In the genomic region with DNA sequence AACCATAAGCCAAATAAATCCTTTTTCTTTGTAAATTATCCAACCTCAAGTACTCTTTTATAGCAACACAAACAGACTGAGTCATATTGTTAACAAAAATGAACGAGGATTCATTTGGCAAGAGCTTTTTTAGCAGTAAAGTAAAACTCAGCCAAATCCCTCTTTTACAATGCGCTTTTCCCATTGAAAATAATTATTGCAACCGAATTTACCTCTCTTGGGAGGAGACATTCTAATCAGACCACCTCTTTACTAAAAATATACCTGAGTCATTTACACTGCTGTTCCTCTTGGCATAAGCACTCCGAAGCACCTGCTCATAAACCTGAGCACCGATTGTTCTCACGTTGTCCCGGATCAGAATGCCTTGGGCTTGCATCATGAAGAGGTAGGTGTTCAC, we compare ENCODE assay signal across 15 cellular contexts. TPM values are rescaled to one million over a fixed set of nuclear protein-coding genes. Genes with fewer than 3 reads are reported as not detected.
DNase-seq lines count a peak whose midpoint lies in the region; ATAC-seq and TF ChIP-seq lines count a peak whose summit lies in the region.
"Had no signal": no experiment of that assay in that cellular context is flagged by ENCODE, and none has a peak within 500 bp of the region (broad histone marks: within the 10 kb centered on the region; RNA-seq: fewer than 3 reads in every experiment).

No MANE protein-coding gene starts in this region.

- intact Hi-C loops in ovary (cut with DNase I) = no loop called here
- intact Hi-C loops in activated CD8-positive, alpha-beta T cell treated with anti-CD3 and anti-CD28 coated beads for 36 hours (cut with micrococcal nuclease) = no loop called here

- no peak for TF ChIP-seq POLR2A in ovary (IDR thresholded peaks at IDR 0.05)

- H4K20me1 ChIP-seq in H9 (ENCODE audit: control insufficient read depth, insufficient read depth, insufficient read length) = no peaks in the 10 kb centered on the region

- H3K27me3 Mint-ChIP-seq in H9 (ENCODE audit: low read depth) = no peaks in the 10 kb centered on the region
- no peaks in the 10 kb centered on the region for H3K27me3 Mint-ChIP-seq in activated CD8-positive, alpha-beta T cell treated with anti-CD3 and anti-CD28 coated beads for 36 hours
- H3K27me3 Mint-ChIP-seq: brain; stimulated activated memory B cell treated with anti-CD40 and anti-IgM and Interleukin-4, amounts not matched to agents 10 μg/mL and 1 μg/mL and 100 μg/mL, for 72 hours had no signal

- H2BK12ac ChIP-seq in H9 (ENCODE audit: insufficient read length, low read depth, low read length) = no peak overlapping the region

- H3K4ac ChIP-seq in H9 (ENCODE audit: low read depth, low read length) = no peak overlapping the region

- H3K9me3 ChIP-seq in H9 (ENCODE audit: control insufficient read depth, low read depth, low read length) (no peaks in the 10 kb centered on the region), skeletal muscle tissue (ENCODE audit: control insufficient read depth in 3 of 3, low read length in 3 of 3) (no peaks in the 10 kb centered on the region), ovary (no peaks in the 10 kb centered on the region)
- H3K9me3 ChIP-seq: SK-N-SH had no signal

- H2AK5ac ChIP-seq in H9 (ENCODE audit: insufficient read length, low read length) = no peak overlapping the region

- ATAC-seq in activated CD8-positive, alpha-beta T cell treated with anti-CD3 and anti-CD28 coated beads for 36 hours = no peak
- ATAC-seq: activated CD4-positive, CD25-positive, alpha-beta regulatory T cell treated with anti-CD3 and anti-CD28 coated beads, Interleukin-2, amount 50 U/mL, for 24 hours; stimulated activated memory B cell treated with anti-CD40 and anti-IgM and Interleukin-4, amounts not matched to agents 10 μg/mL and 1 μg/mL and 100 μg/mL, for 72 hours had no signal

- no peak overlapping the region for H4K8ac ChIP-seq in H9 (replicated peaks; ENCODE audit: insufficient read length, low read depth, low read length)

- POLR2A ChIA-PET in activated CD8-positive, alpha-beta T cell treated with anti-CD3 and anti-CD28 coated beads for 36 hours (lab: Charles Lee) = interaction anchor here (0.7 to 1.0 kb wide), 2 partner anchors 13 to 58 kb away, joined by 4 to 5 read pairs; no protein-coding TSS in a partner anchor

- TF ChIP-seq EP300 in ovary (IDR thresholded peaks at IDR 0.05) = no peak

- peaks cover 16 to 34% (median 26%) of the 10 kb centered on the region in 3 donors for H3K36me3 ChIP-seq in skeletal muscle tissue (ENCODE audit: control insufficient read depth in 3 of 3, insufficient read depth in 3 of 3, low read length in 3 of 3)
- no peaks in the 10 kb centered on the region for H3K36me3 ChIP-seq in ovary

- H3K9me3 Mint-ChIP-seq in H9 = no peaks in the 10 kb centered on the region
- no peaks in the 10 kb centered on the region for H3K9me3 Mint-ChIP-seq in activated CD8-positive, alpha-beta T cell treated with anti-CD3 and anti-CD28 coated beads for 36 hours
- H3K9me3 Mint-ChIP-seq: activated T-helper 1 cell treated with anti-CD3 and anti-CD28 coated beads, Interleukin-12 subunit alpha, Interleukin-12 subunit beta, Interleukin-2, Interleukin-4 antibody, amounts not matched to agents 30 ng/mL and 10 ng/mL and 1 ng/mL, durations not matched to agents 14 hours and 24 hours and 36 hours; stimulated activated memory B cell treated with anti-CD40 and anti-IgM and Interleukin-4, amounts not matched to agents 10 μg/mL and 1 μg/mL and 100 μg/mL, for 72 hours had no signal

- H2AFZ ChIP-seq in H9 (ENCODE audit: low read length) = no peak overlapping the region

- DNase-seq in H9 (no peak), NCI-H345 (lab: John Stamatoyannopoulos, UW) (peak; percentile 82), fibroblast of mammary gland (ENCODE audit: low read depth) (peak; percentile 43), ovary (no peak), cortex of kidney (lab: John Stamatoyannopoulos, UW) (no peak), GM19238 (ENCODE audit: insufficient read length, low spot score) (no peak)
- DNase-seq in activated CD8-positive, alpha-beta T cell treated with anti-CD3 and anti-CD28 coated beads for 36 hours = no peak
- DNase-seq: erythroblast; NK-92 treated with Interleukin-12 subunit alpha and Interleukin-12 subunit beta, amount 100 ng/mL, for 24 hours; SK-N-SH had no signal

- H2BK5ac ChIP-seq in H9 (ENCODE audit: insufficient read length, low read length) = no peak overlapping the region

- no peak overlapping the region for H2BK120ac ChIP-seq in H9 (ENCODE audit: low read depth, low read length, poor library complexity, severe bottlenecking)

- no peak overlapping the region for H4K91ac ChIP-seq in H9 (ENCODE audit: insufficient read length, low read depth, low read length)

- H2BK15ac ChIP-seq in H9 (ENCODE audit: low read depth, low read length) = no peak overlapping the region

- H3K27me3 ChIP-seq in H9 (ENCODE audit: insufficient read depth, low read length) (no peaks in the 10 kb centered on the region), skeletal muscle tissue (ENCODE audit: control insufficient read depth in 3 of 3, insufficient read depth in 3 of 3, low read length in 3 of 3) (no peaks in the 10 kb centered on the region), ovary (no peaks in the 10 kb centered on the region)

- H3K4me3 Mint-ChIP-seq in H9 = peak overlapping the region in 1 of 2 experiments; percentile 44; a peak in 1 of 5 replicates
- no peak overlapping the region for H3K4me3 Mint-ChIP-seq in activated CD8-positive, alpha-beta T cell treated with anti-CD3 and anti-CD28 coated beads for 36 hours
- H3K4me3 Mint-ChIP-seq: activated T-helper 1 cell treated with anti-CD3 and anti-CD28 coated beads, Interleukin-12 subunit alpha, Interleukin-12 subunit beta, Interleukin-2, Interleukin-4 antibody, amounts not matched to agents 30 ng/mL and 10 ng/mL and 1 ng/mL, durations not matched to agents 14 hours and 24 hours and 36 hours; brain; stimulated activated memory B cell treated with anti-CD40 and anti-IgM and Interleukin-4, amounts not matched to agents 10 μg/mL and 1 μg/mL and 100 μg/mL, for 72 hours had no signal

- peaks cover 28% of the 10 kb centered on the region for H3K79me2 ChIP-seq in H9 (ENCODE audit: insufficient read depth, low read length)

- no peaks in the 10 kb centered on the region for H3K23me2 ChIP-seq in H9 (ENCODE audit: insufficient read length, low read depth, low read length, poor library complexity, severe bottlenecking)

- CTCF ChIA-PET in activated CD8-positive, alpha-beta T cell treated with anti-CD3 and anti-CD28 coated beads for 36 hours (lab: Charles Lee) = interaction anchor here (1.0 kb wide), 1 partner anchor 94 kb away, joined by 4 read pairs; no protein-coding TSS in a partner anchor

- H3K14ac ChIP-seq in H9 (ENCODE audit: insufficient read depth, low read length) = no peak overlapping the region

- peaks cover 6% of the 10 kb centered on the region for H3K79me1 ChIP-seq in H9 (ENCODE audit: insufficient read depth, low read depth, low read length, poor library complexity, severe bottlenecking)

- no peak overlapping the region for H4K5ac ChIP-seq in H9 (ENCODE audit: insufficient read length, low read depth, low read length)

- no peak overlapping the region for H3K18ac ChIP-seq in H9 (ENCODE audit: insufficient read length, low read depth, low read length)

- peaks cover 18 to 48% (median 35%) of the 10 kb centered on the region in 3 experiments; a peak in 6 of 7 replicates for H3K36me3 Mint-ChIP-seq in H9 (ENCODE audit: insufficient read depth in 1 of 3, low read depth in 3 of 3)
- H3K36me3 Mint-ChIP-seq in activated CD8-positive, alpha-beta T cell treated with anti-CD3 and anti-CD28 coated beads for 36 hours (ENCODE audit: low read depth) = peaks cover 30% of the 10 kb centered on the region

- no peak overlapping the region for H3T11ph ChIP-seq in H9 (ENCODE audit: low read length)

- no peak overlapping the region for H3K4me2 ChIP-seq in H9 (ENCODE audit: insufficient read depth, insufficient read length, low read length)
- H3K4me2 ChIP-seq: SK-N-SH had no signal

- H3K27ac ChIP-seq in H9 (ENCODE audit: insufficient read length, low read depth, low read length) = no peak overlapping the region
- peak overlapping the region; percentile 59 for H3K27ac ChIP-seq in skeletal muscle tissue (ENCODE audit: low read depth, low read length)
- no peak overlapping the region for H3K27ac ChIP-seq in ovary

- H2BK20ac ChIP-seq in H9 (ENCODE audit: low read depth, low read length, poor library complexity, severe bottlenecking) = no peak overlapping the region

- peak overlapping the region in 2 of 3 experiments; percentile 46 to 67; a peak in 3 of 7 replicates for H3K27ac Mint-ChIP-seq in H9
- no peak overlapping the region for H3K27ac Mint-ChIP-seq in activated CD8-positive, alpha-beta T cell treated with anti-CD3 and anti-CD28 coated beads for 36 hours
- H3K27ac Mint-ChIP-seq: activated T-helper 1 cell treated with anti-CD3 and anti-CD28 coated beads, Interleukin-12 subunit alpha, Interleukin-12 subunit beta, Interleukin-2, Interleukin-4 antibody, amounts not matched to agents 30 ng/mL and 10 ng/mL and 1 ng/mL, durations not matched to agents 14 hours and 24 hours and 36 hours; stimulated activated memory B cell treated with anti-CD40 and anti-IgM and Interleukin-4, amounts not matched to agents 10 μg/mL and 1 μg/mL and 100 μg/mL, for 72 hours had no signal

- TF ChIP-seq CTCF in H9 (conservative IDR thresholded peaks at IDR 0.05) (no peak), fibroblast of mammary gland (conservative IDR thresholded peaks at IDR 0.05; ENCODE audit: control insufficient read depth, insufficient read depth, low read depth, low read length) (no peak), ovary (IDR thresholded peaks at IDR 0.05) (no peak)
- TF ChIP-seq CTCF in activated CD8-positive, alpha-beta T cell treated with anti-CD3 and anti-CD28 coated beads for 36 hours (IDR thresholded peaks at IDR 0.05) = no peak

- peaks cover 0 to 4% of the 10 kb centered on the region in 2 experiments; a peak in 1 of 4 replicates for H3K4me1 Mint-ChIP-seq in H9
- peaks cover 9% of the 10 kb centered on the region for H3K4me1 Mint-ChIP-seq in activated CD8-positive, alpha-beta T cell treated with anti-CD3 and anti-CD28 coated beads for 36 hours (ENCODE audit: low read depth)
- H3K4me1 Mint-ChIP-seq: brain had no signal

- no CpG with 5 or more reads among the region's 7 CpGs for WGBS in H9 (ENCODE audit: extremely low coverage, insufficient read length, low lambda C conversion rate)
- WGBS in ovary, 3 donors = 64 to 70% (median 68%) methylated on average over 7 of the region's 7 CpGs

- no peak overlapping the region for H3K9ac ChIP-seq in H9 (ENCODE audit: extremely low read depth, insufficient read length, low read length)
- no peak overlapping the region for H3K9ac ChIP-seq in skeletal muscle tissue (ENCODE audit: low read depth in 1 of 3, low read length in 3 of 3)
- H3K9ac ChIP-seq: SK-N-SH had no signal

- H3K56ac ChIP-seq in H9 (ENCODE audit: insufficient read length, low read depth, low read length) = no peak overlapping the region

- no peak overlapping the region for H3K4me3 ChIP-seq in fibroblast of mammary gland (ENCODE audit: control insufficient read depth, low read depth, low read length)
- no peak overlapping the region for H3K4me3 ChIP-seq in skeletal muscle tissue (ENCODE audit: low read length in 3 of 3)
- no peak overlapping the region for H3K4me3 ChIP-seq in ovary

- H3K4me1 ChIP-seq in H9 (ENCODE audit: insufficient read depth, low read length) = peaks cover 10% of the 10 kb centered on the region; the same call in 1 of the 2 replicates
- H3K4me1 ChIP-seq in skeletal muscle tissue (ENCODE audit: control insufficient read depth in 3 of 3, insufficient read depth in 3 of 3, low read length in 3 of 3) = peaks cover 39 to 44% (median 42%) of the 10 kb centered on the region in 3 donors
- peaks cover 5% of the 10 kb centered on the region for H3K4me1 ChIP-seq in ovary (ENCODE audit: insufficient read depth)

- H3K23ac ChIP-seq in H9 (ENCODE audit: insufficient read length, low read depth, low read length) = no peak overlapping the region

RNA-seq across cellular contexts. Expression of gene B4GALT5, which starts 57.4 kb away (rescaled TPM):
- total RNA-seq in H9 (2021) (75.9 and 77.0 TPM in 2 replicates), skeletal muscle tissue (14.6 TPM), ovary (10 to 100 TPM; 19.0 to 53.6 (median 37.7) TPM)
- 10 to 100 TPM; 22.2 to 50.9 TPM for polyA plus RNA-seq in ovary
- 10 to 100 TPM; 16.5 to 16.8 TPM for total RNA-seq in activated CD8-positive, alpha-beta T cell treated with anti-CD3 and anti-CD28 coated beads for 36 hours

Comparison
In these comparisons a context has a peak if more than half of its experiments do, and no peak if none do; other contexts are left out.
1. DNase-seq: peak in NCI-H345 (single experiment) and fibroblast of mammary gland (single experiment); none in H9 (single experiment), ovary (0 of 5), cortex of kidney (single experiment), GM19238 (single experiment) and activated CD8-positive, alpha-beta T cell treated with anti-CD3 and anti-CD28 coated beads for 36 hours (single experiment).